In the genomic region with DNA sequence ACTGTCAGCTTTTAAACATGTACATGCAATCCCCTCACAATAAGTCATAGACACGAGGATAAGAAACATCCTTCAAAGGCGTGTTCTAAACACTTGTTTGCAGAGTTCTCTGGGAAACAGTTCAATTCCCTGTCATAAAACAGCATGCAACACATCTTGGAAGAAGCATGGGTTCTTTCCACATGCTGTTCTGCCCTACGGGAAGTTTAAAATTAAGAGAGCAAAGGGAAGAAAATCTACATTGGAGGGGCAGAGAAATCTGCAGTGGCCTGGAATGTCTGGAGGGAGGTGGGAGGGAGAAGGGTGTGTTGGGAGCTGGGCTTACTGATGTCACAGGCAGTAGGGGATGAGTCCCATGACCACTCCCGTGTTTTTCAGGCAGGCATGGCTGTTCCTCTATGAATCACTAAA, we compare ENCODE assay signal across 20 cellular contexts.
DNase-seq lines count a peak whose midpoint lies in the region; ATAC-seq, FAIRE-seq and TF ChIP-seq lines count a peak whose summit lies in the region.
"Had no signal": no experiment of that assay in that cellular context is flagged by ENCODE, and none has a peak within 500 bp of the region (broad histone marks: within the 10 kb centered on the region; RNA-seq: fewer than 3 reads in every experiment).

No MANE protein-coding gene starts in this region.

- no peak for TF ChIP-seq EP300 in K562 (IDR thresholded peaks at IDR 0.05; ENCODE audit: low read length)

- POLR2A ChIA-PET in K562 (lab: Yijun Ruan, JAX) = interaction anchor here (0.6 to 1.1 kb wide), 4 partner anchors 16 to 121 kb away, joined by 3 to 5 read pairs (median 3); no protein-coding TSS in a partner anchor

- CTCF ChIA-PET in K562 (lab: Yijun Ruan, JAX; ENCODE audit: low intra/inter-chr PET ratio) = no interaction called here

- peaks cover 11 to 28% of the 10 kb centered on the region in 2 experiments; a peak in 4 of 5 replicates for H3K4me1 ChIP-seq in K562 (replicated peaks in 1 of 2; ENCODE audit: control insufficient read depth in 2 of 2, insufficient read depth in 2 of 2, low read length in 2 of 2)

- no peaks in the 10 kb centered on the region for H3K36me3 ChIP-seq in K562 (ENCODE audit: control insufficient read depth, insufficient read depth, low read length)

- no peak for TF ChIP-seq POLR2A in K562 (conservative IDR thresholded peaks at IDR 0.05)

- BruUV-seq in K562 (replicated peaks; lab: Mats Ljungman, UMichigan) = no TSS peak

- H3K4me3 ChIP-seq in K562 = no peak overlapping the region
- H3K4me3 ChIP-seq in fibroblast of the aortic adventitia (ENCODE audit: low read depth, low read length) = no peak overlapping the region
- no peak overlapping the region for H3K4me3 ChIP-seq in retinal pigment epithelial cell (ENCODE audit: low read length)

- H3K9me3 ChIP-seq in K562 (replicated peaks; ENCODE audit: control insufficient read depth, insufficient read depth, low read depth, low read length) = no peaks in the 10 kb centered on the region

- TF ChIP-seq CTCF in K562 (IDR thresholded peaks at IDR 0.05 in 2 of 3, conservative IDR thresholded peaks at IDR 0.05 in 1 of 3; ENCODE audit: insufficient read depth in 2 of 3, low read depth in 1 of 3, low read length in 3 of 3) (no peak), fibroblast of the aortic adventitia (IDR thresholded peaks at IDR 0.05; ENCODE audit: insufficient read depth, low read length) (no peak), retinal pigment epithelial cell (conservative IDR thresholded peaks at IDR 0.05; ENCODE audit: low read depth, low read length) (no peak)

- intact Hi-C loops in K562 (cut with micrococcal nuclease) = no loop called here

- H4K20me1 ChIP-seq in K562 (replicated peaks; ENCODE audit: control insufficient read depth, insufficient read depth, low read length) = no peaks in the 10 kb centered on the region

- no peaks in the 10 kb centered on the region for H3K79me2 ChIP-seq in K562 (ENCODE audit: control insufficient read depth, insufficient read depth, low read length)

- no peak for FAIRE-seq in K562 (lab: Jason Lieb, UNC)
- FAIRE-seq: HepG2, islet of Langerhans had no signal

- peaks cover 4% of the 10 kb centered on the region for H3K9me1 ChIP-seq in K562 (ENCODE audit: control insufficient read depth, insufficient read depth, low read length)

- H3K4me2 ChIP-seq in K562 (ENCODE audit: insufficient read depth, low read length) = no peak overlapping the region

- H2AFZ ChIP-seq in K562 (ENCODE audit: low read depth, low read length) = 0 out of 2 replicates have a peak overlapping the region, but pooled peaks have one; percentile 8

- ATAC-seq in K562 = 0 out of 3 replicates have a peak, but pooled peaks have one; percentile 13
- no peak for ATAC-seq in GM19455 (IDR thresholded peaks at IDR 0.05; ENCODE audit: unreplicated experiment)
- ATAC-seq in HG03095 (IDR thresholded peaks at IDR 0.05; ENCODE audit: unreplicated experiment) = no peak
- no peak for ATAC-seq in GM18858 (IDR thresholded peaks at IDR 0.05; ENCODE audit: unreplicated experiment)
- ATAC-seq: HepG2; stimulated activated naive CD8-positive, alpha-beta T cell treated with anti-CD3 and anti-CD28 coated beads, Interleukin-15, Interleukin-2, amounts not matched to agents 100 U/mL and 50 U/mL, for 24 hours had no signal

- H3K9ac ChIP-seq in K562 (ENCODE audit: insufficient read depth in 1 of 2, low read depth in 2 of 2, low read length in 2 of 2) = no peak overlapping the region

- peaks cover 0 to 11% of the 10 kb centered on the region in 2 experiments; a peak in 1 of 5 replicates for H3K27me3 ChIP-seq in K562 (ENCODE audit: control insufficient read depth in 2 of 2, insufficient read depth in 2 of 2, low read length in 2 of 2)

- WGBS in K562 (ENCODE audit: insufficient coverage, low coverage, missing lambda C conversion rate) = 20% methylated on average over 4 of the region's 4 CpGs

- DNase-seq in EH (ENCODE audit: low read depth) = peak; percentile 59
- no peak for DNase-seq in K562 (ENCODE audit: extremely low read depth in 1 of 4, low spot score in 3 of 4)
- peak; percentile 58 for DNase-seq in fibroblast of the aortic adventitia (ENCODE audit: low read depth)
- DNase-seq in retinal pigment epithelial cell (ENCODE audit: low read depth) = peak; percentile 93
- no peak for DNase-seq in central memory CD4-positive, alpha-beta T cell
- DNase-seq: activated CD4-positive, alpha-beta T cell treated with anti-CD3 and anti-CD28 coated beads, Interleukin-2, amount 10 ng/mL, durations not matched to agents 24 days and 14 days; CD8-positive, alpha-beta memory T cell; DND-41; effector memory CD4-positive, alpha-beta T cell; NCI-H187; NCI-H345; nephron progenitor cell; NK-92 treated with Interleukin-12 subunit alpha and Interleukin-12 subunit beta, amount 100 ng/mL, for 24 hours; stimulated activated CD4-positive, alpha-beta T cell treated with anti-CD3 and anti-CD28 coated beads, Interleukin-15, amount 100 ng/mL, for 24 hours; stimulated activated naive CD8-positive, alpha-beta T cell treated with anti-CD3 and anti-CD28 coated beads, Interleukin-15, Interleukin-2, amounts not matched to agents 100 U/mL and 50 U/mL, for 24 hours had no signal

- TF ChIP-seq RAD21 in K562 (CRISPR knock-in tag; conservative IDR thresholded peaks at IDR 0.05 in 1 of 2, IDR thresholded peaks at IDR 0.05 in 1 of 2) = no peak

- in situ Hi-C loops in K562 (cut with MboI) = no loop called here

- H3K27ac ChIP-seq in K562 (ENCODE audit: extremely low read depth, low read depth, low read length) = no peak overlapping the region

TF ChIP-seq in K562, 482 proteins besides CTCF, POLR2A, EP300 and RAD21:
- TF ChIP-seq RCOR1 (IDR thresholded peaks at IDR 0.05; ENCODE audit: borderline replicate concordance in 1 of 2, low read depth in 2 of 2, low read length in 2 of 2) (no peak), TOE1 (IDR thresholded peaks at IDR 0.05; ENCODE audit: borderline replicate concordance) (peak; percentile 19; the same call in 1 of the 2 replicates), TOE1 (CRISPR knock-in tag; IDR thresholded peaks at IDR 0.05; ENCODE audit: borderline replicate concordance, low read depth) (no peak), MECOM (CRISPR knock-in tag; IDR thresholded peaks at IDR 0.05) (no peak), TEAD2 (tag; IDR thresholded peaks at IDR 0.05) (peak; percentile 50; the same call in 1 of the 2 replicates), RB1 (IDR thresholded peaks at IDR 0.05; ENCODE audit: low read depth) (no peak)

Comparison
In these comparisons a context has a peak if more than half of its experiments do, and no peak if none do; other contexts are left out.
1. DNase-seq: peak in EH (single experiment), fibroblast of the aortic adventitia (single experiment) and retinal pigment epithelial cell (single experiment); none in K562 (0 of 4) and central memory CD4-positive, alpha-beta T cell (single experiment).